Comparison of ENCODE assay signal across 1 cellular context in the genomic region with DNA sequence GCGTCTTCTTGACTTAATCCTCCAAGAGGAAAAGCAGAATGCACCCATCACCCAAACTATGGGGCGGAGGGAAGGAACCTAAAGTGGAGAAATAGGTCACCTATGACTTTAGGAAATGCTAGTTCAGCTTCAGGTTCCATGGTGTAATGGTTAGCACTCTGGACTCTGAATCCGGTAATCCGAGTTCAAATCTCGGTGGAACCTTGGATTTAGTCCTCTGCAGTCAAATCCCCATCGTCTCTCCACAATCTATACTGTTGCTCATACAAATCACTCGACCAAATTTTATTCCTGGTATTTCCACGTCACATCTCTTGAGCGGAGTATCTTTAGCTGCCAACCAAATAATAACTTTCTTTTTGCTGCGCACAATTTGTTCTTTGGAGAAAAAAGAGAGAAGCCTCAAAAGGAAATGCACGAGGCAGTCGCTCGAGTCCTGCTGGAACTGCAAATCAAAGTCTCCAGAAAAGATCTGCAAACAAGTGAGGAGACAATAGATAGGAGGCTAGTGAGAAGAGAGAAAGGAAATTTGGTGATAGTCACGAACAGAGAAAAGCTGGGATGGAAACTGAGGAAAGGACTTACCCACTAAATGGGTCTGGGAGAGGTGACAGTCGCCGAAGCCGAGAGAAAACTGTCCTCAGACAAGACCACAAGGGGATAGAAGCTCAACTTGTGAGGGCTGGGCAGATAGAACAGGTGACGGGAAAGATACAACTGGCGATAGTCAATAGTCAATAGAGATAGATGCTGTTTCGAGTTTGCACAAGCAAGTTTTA.
TF ChIP-seq lines count a peak whose summit lies in the region.

No MANE protein-coding gene starts in this region.

TF ChIP-seq in HEK293, 187 proteins besides CTCF, POLR2A, EP300 and RAD21 (continued from another document and continues in another):
- TF ChIP-seq, protein P1, sequence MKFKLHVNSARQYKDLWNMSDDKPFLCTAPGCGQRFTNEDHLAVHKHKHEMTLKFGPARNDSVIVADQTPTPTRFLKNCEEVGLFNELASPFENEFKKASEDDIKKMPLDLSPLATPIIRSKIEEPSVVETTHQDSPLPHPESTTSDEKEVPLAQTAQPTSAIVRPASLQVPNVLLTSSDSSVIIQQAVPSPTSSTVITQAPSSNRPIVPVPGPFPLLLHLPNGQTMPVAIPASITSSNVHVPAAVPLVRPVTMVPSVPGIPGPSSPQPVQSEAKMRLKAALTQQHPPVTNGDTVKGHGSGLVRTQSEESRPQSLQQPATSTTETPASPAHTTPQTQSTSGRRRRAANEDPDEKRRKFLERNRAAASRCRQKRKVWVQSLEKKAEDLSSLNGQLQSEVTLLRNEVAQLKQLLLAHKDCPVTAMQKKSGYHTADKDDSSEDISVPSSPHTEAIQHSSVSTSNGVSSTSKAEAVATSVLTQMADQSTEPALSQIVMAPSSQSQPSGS (tag by site-specific recombination; IDR thresholded peaks at IDR 0.05; ENCODE audit: low read depth), result 0 out of 2 replicates have a peak, but pooled peaks have one; percentile 13
- TF ChIP-seq ZNF211 (tag by site-specific recombination; IDR thresholded peaks at IDR 0.05; ENCODE audit: low read depth) (no peak), ZNF777 (tag by site-specific recombination; IDR thresholded peaks at IDR 0.05; ENCODE audit: borderline replicate concordance) (no peak), ZNF558 (tag by site-specific recombination; IDR thresholded peaks at IDR 0.05) (peak; percentile 58; the same call in 1 of the 2 replicates), MZF1 (tag by site-specific recombination; IDR thresholded peaks at IDR 0.05; ENCODE audit: borderline replicate concordance) (peak; percentile 97), HOXD13 (CRISPR knock-in tag; IDR thresholded peaks at IDR 0.05; ENCODE audit: borderline replicate concordance) (no peak), SETDB1 (IDR thresholded peaks at IDR 0.05; ENCODE audit: insufficient read length, low read length) (no peak), ZNF311 (tag by site-specific recombination; IDR thresholded peaks at IDR 0.05; ENCODE audit: borderline replicate concordance) (no peak), ZNF184 (tag by site-specific recombination; IDR thresholded peaks at IDR 0.05) (peak; percentile 86), ZNF416 (tag by site-specific recombination; IDR thresholded peaks at IDR 0.05) (no peak), ZNF530 (tag by site-specific recombination; IDR thresholded peaks at IDR 0.05; ENCODE audit: low read depth) (no peak), ZNF202 (tag by site-specific recombination; IDR thresholded peaks at IDR 0.05; ENCODE audit: borderline replicate concordance) (no peak), ZNF157 (tag by site-specific recombination; IDR thresholded peaks at IDR 0.05) (no peak), ZNF792 (tag by site-specific recombination; IDR thresholded peaks at IDR 0.05) (no peak), ZNF169 (tag by site-specific recombination; IDR thresholded peaks at IDR 0.05) (no peak), ZFP69B (tag by site-specific recombination; IDR thresholded peaks at IDR 0.05) (no peak), REPIN1 (tag by site-specific recombination; IDR thresholded peaks at IDR 0.05; ENCODE audit: low read depth) (no peak), ZNF529 (tag by site-specific recombination; IDR thresholded peaks at IDR 0.05; ENCODE audit: insufficient replicate concordance) (no peak), SCRT1 (tag by site-specific recombination; IDR thresholded peaks at IDR 0.05; ENCODE audit: borderline replicate concordance) (no peak; the same call in 1 of the 2 replicates), HOXA7 (CRISPR knock-in tag; IDR thresholded peaks at IDR 0.05; ENCODE audit: borderline replicate concordance) (no peak), ZNF214 (tag by site-specific recombination; IDR thresholded peaks at IDR 0.05; ENCODE audit: borderline replicate concordance) (no peak), ZNF223 (tag by site-specific recombination; IDR thresholded peaks at IDR 0.05) (no peak), ZNF561 (tag by site-specific recombination; IDR thresholded peaks at IDR 0.05; ENCODE audit: borderline replicate concordance) (peak; percentile 94), OSR2 (tag by site-specific recombination; IDR thresholded peaks at IDR 0.05) (no peak), ZNF768 (tag by site-specific recombination; IDR thresholded peaks at IDR 0.05) (no peak), ZEB2 (tag by site-specific recombination; IDR thresholded peaks at IDR 0.05) (peak; percentile 85), ZNF324 (tag by site-specific recombination; IDR thresholded peaks at IDR 0.05) (no peak), ZNF239 (tag by site-specific recombination; IDR thresholded peaks at IDR 0.05) (peak; percentile 9; the same call in 1 of the 2 replicates), ZNF571 (tag by site-specific recombination; IDR thresholded peaks at IDR 0.05) (no peak), ZNF830 (tag by site-specific recombination; IDR thresholded peaks at IDR 0.05; ENCODE audit: low read depth) (no peak), ZNF335 (tag by site-specific recombination; conservative IDR thresholded peaks at IDR 0.05) (peak; percentile 12; the same call in 1 of the 2 replicates)
- TF ChIP-seq, protein P2, sequence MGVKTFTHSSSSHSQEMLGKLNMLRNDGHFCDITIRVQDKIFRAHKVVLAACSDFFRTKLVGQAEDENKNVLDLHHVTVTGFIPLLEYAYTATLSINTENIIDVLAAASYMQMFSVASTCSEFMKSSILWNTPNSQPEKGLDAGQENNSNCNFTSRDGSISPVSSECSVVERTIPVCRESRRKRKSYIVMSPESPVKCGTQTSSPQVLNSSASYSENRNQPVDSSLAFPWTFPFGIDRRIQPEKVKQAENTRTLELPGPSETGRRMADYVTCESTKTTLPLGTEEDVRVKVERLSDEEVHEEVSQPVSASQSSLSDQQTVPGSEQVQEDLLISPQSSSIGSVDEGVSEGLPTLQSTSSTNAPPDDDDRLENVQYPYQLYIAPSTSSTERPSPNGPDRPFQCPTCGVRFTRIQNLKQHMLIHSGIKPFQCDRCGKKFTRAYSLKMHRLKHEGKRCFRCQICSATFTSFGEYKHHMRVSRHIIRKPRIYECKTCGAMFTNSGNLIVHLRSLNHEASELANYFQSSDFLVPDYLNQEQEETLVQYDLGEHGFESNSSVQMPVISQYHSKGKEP (tag by site-specific recombination; IDR thresholded peaks at IDR 0.05), result peak; percentile 39; the same call in 1 of the 2 replicates
- TF ChIP-seq, protein P3, sequence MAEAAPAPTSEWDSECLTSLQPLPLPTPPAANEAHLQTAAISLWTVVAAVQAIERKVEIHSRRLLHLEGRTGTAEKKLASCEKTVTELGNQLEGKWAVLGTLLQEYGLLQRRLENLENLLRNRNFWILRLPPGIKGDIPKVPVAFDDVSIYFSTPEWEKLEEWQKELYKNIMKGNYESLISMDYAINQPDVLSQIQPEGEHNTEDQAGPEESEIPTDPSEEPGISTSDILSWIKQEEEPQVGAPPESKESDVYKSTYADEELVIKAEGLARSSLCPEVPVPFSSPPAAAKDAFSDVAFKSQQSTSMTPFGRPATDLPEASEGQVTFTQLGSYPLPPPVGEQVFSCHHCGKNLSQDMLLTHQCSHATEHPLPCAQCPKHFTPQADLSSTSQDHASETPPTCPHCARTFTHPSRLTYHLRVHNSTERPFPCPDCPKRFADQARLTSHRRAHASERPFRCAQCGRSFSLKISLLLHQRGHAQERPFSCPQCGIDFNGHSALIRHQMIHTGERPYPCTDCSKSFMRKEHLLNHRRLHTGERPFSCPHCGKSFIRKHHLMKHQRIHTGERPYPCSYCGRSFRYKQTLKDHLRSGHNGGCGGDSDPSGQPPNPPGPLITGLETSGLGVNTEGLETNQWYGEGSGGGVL (tag by site-specific recombination; IDR thresholded peaks at IDR 0.05), result no peak
- TF ChIP-seq, protein P4, sequence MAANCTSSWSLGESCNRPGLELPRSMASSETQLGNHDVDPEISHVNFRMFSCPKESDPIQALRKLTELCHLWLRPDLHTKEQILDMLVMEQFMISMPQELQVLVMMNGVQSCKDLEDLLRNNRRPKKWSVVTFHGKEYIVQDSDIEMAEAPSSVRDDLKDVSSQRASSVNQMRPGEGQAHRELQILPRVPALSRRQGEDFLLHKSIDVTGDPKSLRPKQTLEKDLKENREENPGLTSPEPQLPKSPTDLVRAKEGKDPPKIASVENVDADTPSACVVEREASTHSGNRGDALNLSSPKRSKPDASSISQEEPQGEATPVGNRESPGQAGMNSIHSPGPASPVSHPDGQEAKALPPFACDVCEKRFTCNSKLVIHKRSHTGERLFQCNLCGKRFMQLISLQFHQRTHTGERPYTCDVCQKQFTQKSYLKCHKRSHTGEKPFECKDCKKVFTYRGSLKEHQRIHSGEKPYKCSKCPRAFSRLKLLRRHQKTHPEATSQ (tag by site-specific recombination; IDR thresholded peaks at IDR 0.05), result no peak
- TF ChIP-seq, protein P5, sequence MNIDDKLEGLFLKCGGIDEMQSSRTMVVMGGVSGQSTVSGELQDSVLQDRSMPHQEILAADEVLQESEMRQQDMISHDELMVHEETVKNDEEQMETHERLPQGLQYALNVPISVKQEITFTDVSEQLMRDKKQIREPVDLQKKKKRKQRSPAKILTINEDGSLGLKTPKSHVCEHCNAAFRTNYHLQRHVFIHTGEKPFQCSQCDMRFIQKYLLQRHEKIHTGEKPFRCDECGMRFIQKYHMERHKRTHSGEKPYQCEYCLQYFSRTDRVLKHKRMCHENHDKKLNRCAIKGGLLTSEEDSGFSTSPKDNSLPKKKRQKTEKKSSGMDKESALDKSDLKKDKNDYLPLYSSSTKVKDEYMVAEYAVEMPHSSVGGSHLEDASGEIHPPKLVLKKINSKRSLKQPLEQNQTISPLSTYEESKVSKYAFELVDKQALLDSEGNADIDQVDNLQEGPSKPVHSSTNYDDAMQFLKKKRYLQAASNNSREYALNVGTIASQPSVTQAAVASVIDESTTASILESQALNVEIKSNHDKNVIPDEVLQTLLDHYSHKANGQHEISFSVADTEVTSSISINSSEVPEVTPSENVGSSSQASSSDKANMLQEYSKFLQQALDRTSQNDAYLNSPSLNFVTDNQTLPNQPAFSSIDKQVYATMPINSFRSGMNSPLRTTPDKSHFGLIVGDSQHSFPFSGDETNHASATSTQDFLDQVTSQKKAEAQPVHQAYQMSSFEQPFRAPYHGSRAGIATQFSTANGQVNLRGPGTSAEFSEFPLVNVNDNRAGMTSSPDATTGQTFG (tag by site-specific recombination; IDR thresholded peaks at IDR 0.05; ENCODE audit: borderline replicate concordance), result no peak
- TF ChIP-seq, protein P6, sequence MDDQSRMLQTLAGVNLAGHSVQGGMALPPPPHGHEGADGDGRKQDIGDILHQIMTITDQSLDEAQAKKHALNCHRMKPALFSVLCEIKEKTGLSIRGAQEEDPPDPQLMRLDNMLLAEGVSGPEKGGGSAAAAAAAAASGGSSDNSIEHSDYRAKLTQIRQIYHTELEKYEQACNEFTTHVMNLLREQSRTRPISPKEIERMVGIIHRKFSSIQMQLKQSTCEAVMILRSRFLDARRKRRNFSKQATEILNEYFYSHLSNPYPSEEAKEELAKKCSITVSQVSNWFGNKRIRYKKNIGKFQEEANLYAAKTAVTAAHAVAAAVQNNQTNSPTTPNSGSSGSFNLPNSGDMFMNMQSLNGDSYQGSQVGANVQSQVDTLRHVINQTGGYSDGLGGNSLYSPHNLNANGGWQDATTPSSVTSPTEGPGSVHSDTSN (CRISPR knock-in tag; IDR thresholded peaks at IDR 0.05), result no peak
- TF ChIP-seq, protein P7, sequence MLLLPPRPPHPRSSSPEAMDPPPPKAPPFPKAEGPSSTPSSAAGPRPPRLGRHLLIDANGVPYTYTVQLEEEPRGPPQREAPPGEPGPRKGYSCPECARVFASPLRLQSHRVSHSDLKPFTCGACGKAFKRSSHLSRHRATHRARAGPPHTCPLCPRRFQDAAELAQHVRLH (tag by site-specific recombination; IDR thresholded peaks at IDR 0.05), result peak; percentile 88
- TF ChIP-seq, protein P8, sequence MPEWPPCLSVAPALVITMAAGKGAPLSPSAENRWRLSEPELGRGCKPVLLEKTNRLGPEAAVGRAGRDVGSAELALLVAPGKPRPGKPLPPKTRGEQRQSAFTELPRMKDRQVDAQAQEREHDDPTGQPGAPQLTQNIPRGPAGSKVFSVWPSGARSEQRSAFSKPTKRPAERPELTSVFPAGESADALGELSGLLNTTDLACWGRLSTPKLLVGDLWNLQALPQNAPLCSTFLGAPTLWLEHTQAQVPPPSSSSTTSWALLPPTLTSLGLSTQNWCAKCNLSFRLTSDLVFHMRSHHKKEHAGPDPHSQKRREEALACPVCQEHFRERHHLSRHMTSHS (tag by site-specific recombination; IDR thresholded peaks at IDR 0.05), result no peak
- TF ChIP-seq, protein P9, sequence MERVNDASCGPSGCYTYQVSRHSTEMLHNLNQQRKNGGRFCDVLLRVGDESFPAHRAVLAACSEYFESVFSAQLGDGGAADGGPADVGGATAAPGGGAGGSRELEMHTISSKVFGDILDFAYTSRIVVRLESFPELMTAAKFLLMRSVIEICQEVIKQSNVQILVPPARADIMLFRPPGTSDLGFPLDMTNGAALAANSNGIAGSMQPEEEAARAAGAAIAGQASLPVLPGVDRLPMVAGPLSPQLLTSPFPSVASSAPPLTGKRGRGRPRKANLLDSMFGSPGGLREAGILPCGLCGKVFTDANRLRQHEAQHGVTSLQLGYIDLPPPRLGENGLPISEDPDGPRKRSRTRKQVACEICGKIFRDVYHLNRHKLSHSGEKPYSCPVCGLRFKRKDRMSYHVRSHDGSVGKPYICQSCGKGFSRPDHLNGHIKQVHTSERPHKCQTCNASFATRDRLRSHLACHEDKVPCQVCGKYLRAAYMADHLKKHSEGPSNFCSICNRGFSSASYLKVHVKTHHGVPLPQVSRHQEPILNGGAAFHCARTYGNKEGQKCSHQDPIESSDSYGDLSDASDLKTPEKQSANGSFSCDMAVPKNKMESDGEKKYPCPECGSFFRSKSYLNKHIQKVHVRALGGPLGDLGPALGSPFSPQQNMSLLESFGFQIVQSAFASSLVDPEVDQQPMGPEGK (tag by site-specific recombination; IDR thresholded peaks at IDR 0.05), result no peak; the same call in 1 of the 2 replicates
- TF ChIP-seq, protein P10, sequence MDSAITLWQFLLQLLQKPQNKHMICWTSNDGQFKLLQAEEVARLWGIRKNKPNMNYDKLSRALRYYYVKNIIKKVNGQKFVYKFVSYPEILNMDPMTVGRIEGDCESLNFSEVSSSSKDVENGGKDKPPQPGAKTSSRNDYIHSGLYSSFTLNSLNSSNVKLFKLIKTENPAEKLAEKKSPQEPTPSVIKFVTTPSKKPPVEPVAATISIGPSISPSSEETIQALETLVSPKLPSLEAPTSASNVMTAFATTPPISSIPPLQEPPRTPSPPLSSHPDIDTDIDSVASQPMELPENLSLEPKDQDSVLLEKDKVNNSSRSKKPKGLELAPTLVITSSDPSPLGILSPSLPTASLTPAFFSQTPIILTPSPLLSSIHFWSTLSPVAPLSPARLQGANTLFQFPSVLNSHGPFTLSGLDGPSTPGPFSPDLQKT (IDR thresholded peaks at IDR 0.05; ENCODE audit: borderline replicate concordance, low read depth, low read length), result no peak
- TF ChIP-seq, protein P11, sequence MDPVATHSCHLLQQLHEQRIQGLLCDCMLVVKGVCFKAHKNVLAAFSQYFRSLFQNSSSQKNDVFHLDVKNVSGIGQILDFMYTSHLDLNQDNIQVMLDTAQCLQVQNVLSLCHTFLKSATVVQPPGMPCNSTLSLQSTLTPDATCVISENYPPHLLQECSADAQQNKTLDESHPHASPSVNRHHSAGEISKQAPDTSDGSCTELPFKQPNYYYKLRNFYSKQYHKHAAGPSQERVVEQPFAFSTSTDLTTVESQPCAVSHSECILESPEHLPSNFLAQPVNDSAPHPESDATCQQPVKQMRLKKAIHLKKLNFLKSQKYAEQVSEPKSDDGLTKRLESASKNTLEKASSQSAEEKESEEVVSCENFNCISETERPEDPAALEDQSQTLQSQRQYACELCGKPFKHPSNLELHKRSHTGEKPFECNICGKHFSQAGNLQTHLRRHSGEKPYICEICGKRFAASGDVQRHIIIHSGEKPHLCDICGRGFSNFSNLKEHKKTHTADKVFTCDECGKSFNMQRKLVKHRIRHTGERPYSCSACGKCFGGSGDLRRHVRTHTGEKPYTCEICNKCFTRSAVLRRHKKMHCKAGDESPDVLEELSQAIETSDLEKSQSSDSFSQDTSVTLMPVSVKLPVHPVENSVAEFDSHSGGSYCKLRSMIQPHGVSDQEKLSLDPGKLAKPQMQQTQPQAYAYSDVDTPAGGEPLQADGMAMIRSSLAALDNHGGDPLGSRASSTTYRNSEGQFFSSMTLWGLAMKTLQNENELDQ (tag by site-specific recombination; IDR thresholded peaks at IDR 0.05; ENCODE audit: low read depth), result no peak
